ENCODE assay signal across 15 cellular contexts in genomic region chr13:99260216-99260615, GRCh38. TPM values are rescaled to one million over a fixed set of nuclear protein-coding genes. Genes with fewer than 3 reads are reported as not detected.
DNase-seq lines count a peak whose midpoint lies in the region; ATAC-seq, FAIRE-seq and TF ChIP-seq lines count a peak whose summit lies in the region.
"Had no signal": no experiment of that assay in that cellular context is flagged by ENCODE, and none has a peak within 500 bp of the region (broad histone marks: within the 10 kb centered on the region; RNA-seq: fewer than 3 reads in every experiment).

No MANE protein-coding gene starts in this region.

- CTCF ChIA-PET in activated CD8-positive, alpha-beta T cell treated with anti-CD3 and anti-CD28 coated beads for 36 hours (lab: Charles Lee), result interaction anchor here (0.9 to 2.4 kb wide), 7 partner anchors 10 to 176 kb away, joined by 3 to 25 read pairs (median 4); no protein-coding TSS in a partner anchor

- H3K9me3 Mint-ChIP-seq in T-helper 1 cell treated with Interleukin-12 subunit alpha and Interleukin-12 subunit beta and Interleukin-4 antibody, amounts not matched to agents 30 μg/mL and 1 μg/mL, for 36 hours, result no peaks in the 10 kb centered on the region
- H3K9me3 Mint-ChIP-seq in activated CD8-positive, alpha-beta T cell treated with anti-CD3 and anti-CD28 coated beads for 36 hours, result no peaks in the 10 kb centered on the region
- no peaks in the 10 kb centered on the region for H3K9me3 Mint-ChIP-seq in naive thymus-derived CD8-positive, alpha-beta T cell

- POLR2A ChIA-PET in activated CD8-positive, alpha-beta T cell treated with anti-CD3 and anti-CD28 coated beads for 36 hours (lab: Charles Lee), result interaction anchor here (1.7 to 2.4 kb wide), 4 partner anchors 9 to 59 kb away, joined by 5 to 18 read pairs (median 5); partner anchors contain the start of gene UBAC2
- POLR2A ChIA-PET in naive thymus-derived CD8-positive, alpha-beta T cell (lab: Charles Lee), result interaction anchor here (1.0 to 7.9 kb wide), 6 partner anchors 41 to 196 kb away, joined by 3 to 231 read pairs (median 6); partner anchors contain the start of gene UBAC2

- no peak for TF ChIP-seq CTCF in activated CD8-positive, alpha-beta T cell treated with anti-CD3 and anti-CD28 coated beads for 36 hours (IDR thresholded peaks at IDR 0.05)

- H3K27ac Mint-ChIP-seq in T-helper 1 cell treated with Interleukin-12 subunit alpha and Interleukin-12 subunit beta and Interleukin-4 antibody, amounts not matched to agents 30 μg/mL and 1 μg/mL, for 36 hours, result peak overlapping the region; percentile 12
- peak overlapping the region; percentile 98 for H3K27ac Mint-ChIP-seq in activated CD8-positive, alpha-beta T cell treated with anti-CD3 and anti-CD28 coated beads for 36 hours
- H3K27ac Mint-ChIP-seq in naive thymus-derived CD8-positive, alpha-beta T cell, result peak overlapping the region; percentile 90 to 99 (median 98)

- no peaks in the 10 kb centered on the region for H3K27me3 Mint-ChIP-seq in T-helper 1 cell treated with Interleukin-12 subunit alpha and Interleukin-12 subunit beta and Interleukin-4 antibody, amounts not matched to agents 30 μg/mL and 1 μg/mL, for 36 hours (ENCODE audit: low read depth)
- no peaks in the 10 kb centered on the region for H3K27me3 Mint-ChIP-seq in activated CD8-positive, alpha-beta T cell treated with anti-CD3 and anti-CD28 coated beads for 36 hours
- no peaks in the 10 kb centered on the region for H3K27me3 Mint-ChIP-seq in naive thymus-derived CD8-positive, alpha-beta T cell

- H3K4me1 Mint-ChIP-seq in T-helper 1 cell treated with Interleukin-12 subunit alpha and Interleukin-12 subunit beta and Interleukin-4 antibody, amounts not matched to agents 30 μg/mL and 1 μg/mL, for 36 hours (ENCODE audit: low read depth), result peaks cover 53% of the 10 kb centered on the region
- H3K4me1 Mint-ChIP-seq in activated CD8-positive, alpha-beta T cell treated with anti-CD3 and anti-CD28 coated beads for 36 hours (ENCODE audit: low read depth), result peaks cover 70% of the 10 kb centered on the region
- H3K4me1 Mint-ChIP-seq in naive thymus-derived CD8-positive, alpha-beta T cell, result peaks cover 35 to 88% (median 76%) of the 10 kb centered on the region in 4 donors

- intact Hi-C loops in activated CD8-positive, alpha-beta T cell treated with anti-CD3 and anti-CD28 coated beads for 36 hours (cut with micrococcal nuclease), result no loop called here

- peak; percentile 45 for FAIRE-seq in GM12891 (lab: Jason Lieb, UNC)
- FAIRE-seq: G401.6, pancreas had no signal

- H3K4me3 Mint-ChIP-seq in T-helper 1 cell treated with Interleukin-12 subunit alpha and Interleukin-12 subunit beta and Interleukin-4 antibody, amounts not matched to agents 30 μg/mL and 1 μg/mL, for 36 hours, result peak overlapping the region; percentile 52
- H3K4me3 Mint-ChIP-seq in activated CD8-positive, alpha-beta T cell treated with anti-CD3 and anti-CD28 coated beads for 36 hours, result peak overlapping the region; percentile 84
- peak overlapping the region; percentile 87 to 98 (median 94) for H3K4me3 Mint-ChIP-seq in naive thymus-derived CD8-positive, alpha-beta T cell

- ATAC-seq in activated CD8-positive, alpha-beta T cell treated with anti-CD3 and anti-CD28 coated beads for 36 hours, result no peak
- no peak for ATAC-seq in naive thymus-derived CD8-positive, alpha-beta T cell
- ATAC-seq: pancreas had no signal

- TF ChIP-seq POLR2A in GM12891 (IDR thresholded peaks at IDR 0.05; ENCODE audit: low read depth, low read length), result no peak

- DNase-seq in T-helper 1 cell (no peak), GM12891 (ENCODE audit: insufficient read length, low spot score) (no peak), RPMI8226 (no peak)
- DNase-seq in activated CD8-positive, alpha-beta T cell treated with anti-CD3 and anti-CD28 coated beads for 36 hours, result no peak
- no peak for DNase-seq in naive thymus-derived CD8-positive, alpha-beta T cell
- DNase-seq in stimulated activated CD4-positive, alpha-beta T cell treated with anti-CD3 and anti-CD28 coated beads, Interleukin-4, amount 100 ng/mL, for 24 hours, result no peak
- no peak for DNase-seq in stimulated activated CD4-positive, alpha-beta T cell treated with anti-CD3 and anti-CD28 coated beads, Interleukin-2, amount 100 ng/mL, for 48 hours
- DNase-seq: aorta, midbrain, pancreas had no signal

- H3K36me3 Mint-ChIP-seq in T-helper 1 cell treated with Interleukin-12 subunit alpha and Interleukin-12 subunit beta and Interleukin-4 antibody, amounts not matched to agents 30 μg/mL and 1 μg/mL, for 36 hours (ENCODE audit: low read depth), result peaks cover 30% of the 10 kb centered on the region
- peaks cover 36% of the 10 kb centered on the region for H3K36me3 Mint-ChIP-seq in activated CD8-positive, alpha-beta T cell treated with anti-CD3 and anti-CD28 coated beads for 36 hours (ENCODE audit: low read depth)
- H3K36me3 Mint-ChIP-seq in naive thymus-derived CD8-positive, alpha-beta T cell, result peaks cover 13 to 31% (median 16%) of the 10 kb centered on the region in 3 donors

TF ChIP-seq in GM12891, 5 proteins besides CTCF, POLR2A, EP300 and RAD21:
- TF ChIP-seq POU2F2 (IDR thresholded peaks at IDR 0.05; ENCODE audit: low read depth, low read length) (no peak), SPI1 (IDR thresholded peaks at IDR 0.05; ENCODE audit: low read depth, low read length) (no peak), POLR2AphosphoS5 (IDR thresholded peaks at IDR 0.05; ENCODE audit: low read depth, low read length) (no peak), PAX5 (IDR thresholded peaks at IDR 0.05; ENCODE audit: insufficient read depth, low read length, severe bottlenecking) (no peak), TAF1 (IDR thresholded peaks at IDR 0.05; ENCODE audit: low read depth, low read length) (no peak)

RNA-seq across cellular contexts. Expression of gene GPR18, which starts 2.0 kb away (rescaled TPM):
- polyA plus RNA-seq in GM12891 (2012; ENCODE audit: low read depth, missing spikeins), result 2.3 TPM
- 10 to 100 TPM; 11.4 to 11.6 TPM for total RNA-seq in activated CD8-positive, alpha-beta T cell treated with anti-CD3 and anti-CD28 coated beads for 36 hours
- total RNA-seq in naive thymus-derived CD8-positive, alpha-beta T cell, result 10 to 100 TPM; 31.1 to 31.3 TPM
- 10 to 100 TPM; 22.2 to 37.0 (median 26.1) TPM for polyA plus RNA-seq in naive thymus-derived CD8-positive, alpha-beta T cell
- total RNA-seq: glomerular endothelial cell, suprapubic skin had no signal

RNA-seq across cellular contexts. Expression of gene GPR183, which starts 47.0 kb away (rescaled TPM):
- polyA plus RNA-seq in GM12891 (2012; ENCODE audit: low read depth, missing spikeins), result 61.8 TPM
- total RNA-seq in activated CD8-positive, alpha-beta T cell treated with anti-CD3 and anti-CD28 coated beads for 36 hours, result 10 to 100 TPM in 1 of 2 experiments, 1 to 10 TPM in 1; 8.6 to 10.0 TPM
- 10 to 100 TPM in 1 of 2 experiments, 1 to 10 TPM in 1; 8.4 to 10.4 TPM for total RNA-seq in naive thymus-derived CD8-positive, alpha-beta T cell
- 10 to 100 TPM in 2 of 3 donors, 1 to 10 TPM in 1; 9.2 to 35.5 (median 13.1) TPM for polyA plus RNA-seq in naive thymus-derived CD8-positive, alpha-beta T cell
- total RNA-seq: SK-MEL-5 had no signal

RNA-seq across cellular contexts. Expression of gene UBAC2, which starts 59.6 kb away (rescaled TPM):
- 20.5 TPM for polyA plus RNA-seq in GM12891 (2012; ENCODE audit: low read depth, missing spikeins)
- total RNA-seq in activated CD8-positive, alpha-beta T cell treated with anti-CD3 and anti-CD28 coated beads for 36 hours, result 10 to 100 TPM; 63.7 to 68.4 TPM
- total RNA-seq in naive thymus-derived CD8-positive, alpha-beta T cell, result 100 to 1,000 TPM; 105 to 108 TPM
- polyA plus RNA-seq in naive thymus-derived CD8-positive, alpha-beta T cell, result 100 to 1,000 TPM; 160 to 178 (median 173) TPM

Comparison
In these comparisons a context has a peak if more than half of its experiments do, and no peak if none do; other contexts are left out.
1. H3K27ac Mint-ChIP-seq: peak in every context shown above with its lines; median percentile 98 in activated CD8-positive, alpha-beta T cell treated with anti-CD3 and anti-CD28 coated beads for 36 hours; 98 in naive thymus-derived CD8-positive, alpha-beta T cell; 12 in T-helper 1 cell treated with Interleukin-12 subunit alpha and Interleukin-12 subunit beta and Interleukin-4 antibody, amounts not matched to agents 30 μg/mL and 1 μg/mL, for 36 hours.